16 cellular contexts compared by ENCODE assay signal in the genomic region with DNA sequence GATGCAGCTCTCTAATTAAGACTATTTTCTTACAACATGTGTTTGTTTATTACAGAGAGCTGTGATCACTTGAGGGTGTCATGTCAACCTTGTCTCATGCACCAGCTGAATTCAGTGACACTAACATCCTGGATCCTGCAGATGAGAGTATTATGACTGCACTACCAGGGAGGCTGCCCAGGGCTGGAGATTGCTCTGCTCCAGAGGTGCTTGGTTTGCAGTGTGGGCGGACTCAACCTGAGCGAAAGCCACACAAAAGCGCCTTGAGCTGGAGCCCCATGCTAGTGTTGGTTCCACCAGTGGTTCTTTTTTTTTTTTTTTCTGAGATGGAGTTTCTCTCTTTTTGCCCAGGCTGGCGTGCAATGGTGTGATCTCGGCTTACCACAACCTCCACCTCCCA. TPM values are rescaled to one million over a fixed set of nuclear protein-coding genes. Genes with fewer than 3 reads are reported as not detected.
A peak's percentile ranks its signal among the peaks of the same experiment; 100 is the strongest.
DNase-seq lines count a peak whose midpoint lies in the region; ATAC-seq lines count a peak whose summit lies in the region.
"Had no signal": no experiment of that assay in that cellular context is flagged by ENCODE, and none has a peak within 500 bp of the region (broad histone marks: within the 10 kb centered on the region; RNA-seq: fewer than 3 reads in every experiment).

No MANE protein-coding gene starts in this region.

- CTCF ChIA-PET in activated CD4-positive, alpha-beta T cell treated with anti-CD3 and anti-CD28 coated beads, Interleukin-2, amount 10 ng/mL, durations not matched to agents 7 days and 5 days (lab: Charles Lee): interaction anchor here (0.5 kb wide), 1 partner anchor 130 kb away, joined by 3 read pairs; no protein-coding TSS in a partner anchor
- CTCF ChIA-PET in activated naive CD4-positive, alpha-beta T cell treated with anti-CD3 and anti-CD28 coated beads, Interleukin-2, amount 10 ng/mL, durations not matched to agents 7 days and 5 days (lab: Charles Lee): no interaction called here

- peaks cover 13% of the 10 kb centered on the region for H3K4me1 Mint-ChIP-seq in activated CD4-positive, alpha-beta T cell treated with anti-CD3 and anti-CD28 coated beads, Interleukin-2, amount 10 ng/mL, durations not matched to agents 7 days and 5 days
- H3K4me1 Mint-ChIP-seq in activated naive CD4-positive, alpha-beta T cell treated with anti-CD3 and anti-CD28 coated beads, Interleukin-2, amount 10 ng/mL, durations not matched to agents 7 days and 5 days: peaks cover 4% of the 10 kb centered on the region
- H3K4me1 Mint-ChIP-seq in activated naive CD8-positive, alpha-beta T cell treated with anti-CD3 and anti-CD28 coated beads for 36 hours: peaks cover 5% of the 10 kb centered on the region
- H3K4me1 Mint-ChIP-seq: CD14-positive monocyte had no signal

- DNase-seq in activated CD4-positive, alpha-beta T cell treated with anti-CD3 and anti-CD28 coated beads, Interleukin-2, amount 10 ng/mL, durations not matched to agents 7 days and 5 days: peak; percentile 35
- DNase-seq in activated CD4-positive, alpha-beta T cell treated with anti-CD3 and anti-CD28 coated beads for 48 hours: no peak
- DNase-seq in activated naive CD4-positive, alpha-beta T cell treated with anti-CD3 and anti-CD28 coated beads, Interleukin-2, amount 10 ng/mL, durations not matched to agents 7 days and 5 days: peak; percentile 26
- DNase-seq in activated naive CD4-positive, alpha-beta T cell (lab: John Stamatoyannopoulos, UW): no peak
- DNase-seq in activated naive CD8-positive, alpha-beta T cell treated with anti-CD3 and anti-CD28 coated beads for 36 hours: peak; percentile 47
- peak; percentile 24 for DNase-seq in stimulated activated naive CD8-positive, alpha-beta T cell treated with anti-CD3 and anti-CD28 coated beads, Interleukin-15, Interleukin-2, amounts not matched to agents 100 U/mL and 50 U/mL, for 24 hours
- no peak for DNase-seq in NCI-H526 treated with DMSO at 0.1 percent for 48 hours (lab: John Stamatoyannopoulos, UW)
- no peak for DNase-seq in NCI-H226
- DNase-seq: 8988T; Calu3; CD4-positive, alpha-beta memory T cell; DMS 273 treated with DMSO at 0.1 percent for 48 hours; DMS53; GDM1; GM23248 had no signal

- peaks cover 15% of the 10 kb centered on the region for H3K36me3 Mint-ChIP-seq in activated CD4-positive, alpha-beta T cell treated with anti-CD3 and anti-CD28 coated beads, Interleukin-2, amount 10 ng/mL, durations not matched to agents 7 days and 5 days (ENCODE audit: low read depth)
- H3K36me3 Mint-ChIP-seq in activated naive CD4-positive, alpha-beta T cell treated with anti-CD3 and anti-CD28 coated beads, Interleukin-2, amount 10 ng/mL, durations not matched to agents 7 days and 5 days: peaks cover 12% of the 10 kb centered on the region
- peaks cover 5% of the 10 kb centered on the region for H3K36me3 Mint-ChIP-seq in activated naive CD8-positive, alpha-beta T cell treated with anti-CD3 and anti-CD28 coated beads for 36 hours
- H3K36me3 Mint-ChIP-seq: CD14-positive monocyte had no signal

- no peaks in the 10 kb centered on the region for H3K27me3 Mint-ChIP-seq in activated CD4-positive, alpha-beta T cell treated with anti-CD3 and anti-CD28 coated beads, Interleukin-2, amount 10 ng/mL, durations not matched to agents 7 days and 5 days
- H3K27me3 Mint-ChIP-seq in activated naive CD4-positive, alpha-beta T cell treated with anti-CD3 and anti-CD28 coated beads, Interleukin-2, amount 10 ng/mL, durations not matched to agents 7 days and 5 days: no peaks in the 10 kb centered on the region
- no peaks in the 10 kb centered on the region for H3K27me3 Mint-ChIP-seq in activated naive CD8-positive, alpha-beta T cell treated with anti-CD3 and anti-CD28 coated beads for 36 hours
- H3K27me3 Mint-ChIP-seq: CD4-positive, alpha-beta memory T cell had no signal

- no peak overlapping the region for H3K4me3 Mint-ChIP-seq in activated CD4-positive, alpha-beta T cell treated with anti-CD3 and anti-CD28 coated beads, Interleukin-2, amount 10 ng/mL, durations not matched to agents 7 days and 5 days
- H3K4me3 Mint-ChIP-seq in activated naive CD4-positive, alpha-beta T cell treated with anti-CD3 and anti-CD28 coated beads, Interleukin-2, amount 10 ng/mL, durations not matched to agents 7 days and 5 days: no peak overlapping the region
- H3K4me3 Mint-ChIP-seq in activated naive CD8-positive, alpha-beta T cell treated with anti-CD3 and anti-CD28 coated beads for 36 hours: no peak overlapping the region
- H3K4me3 Mint-ChIP-seq: CD14-positive monocyte; CD4-positive, alpha-beta memory T cell had no signal

- peak; percentile 71 for ATAC-seq in stimulated activated naive CD8-positive, alpha-beta T cell treated with anti-CD3 and anti-CD28 coated beads, Interleukin-15, Interleukin-2, amounts not matched to agents 100 U/mL and 50 U/mL, for 24 hours

- POLR2A ChIA-PET in activated CD4-positive, alpha-beta T cell treated with anti-CD3 and anti-CD28 coated beads, Interleukin-2, amount 10 ng/mL, durations not matched to agents 7 days and 5 days (lab: Charles Lee): no interaction called here

- H3K27ac Mint-ChIP-seq in activated CD4-positive, alpha-beta T cell treated with anti-CD3 and anti-CD28 coated beads, Interleukin-2, amount 10 ng/mL, durations not matched to agents 7 days and 5 days: no peak overlapping the region
- no peak overlapping the region for H3K27ac Mint-ChIP-seq in activated naive CD4-positive, alpha-beta T cell treated with anti-CD3 and anti-CD28 coated beads, Interleukin-2, amount 10 ng/mL, durations not matched to agents 7 days and 5 days
- H3K27ac Mint-ChIP-seq in activated naive CD8-positive, alpha-beta T cell treated with anti-CD3 and anti-CD28 coated beads for 36 hours: no peak overlapping the region
- H3K27ac Mint-ChIP-seq: CD14-positive monocyte had no signal

- peaks cover 4% of the 10 kb centered on the region for H3K9me3 Mint-ChIP-seq in activated CD4-positive, alpha-beta T cell treated with anti-CD3 and anti-CD28 coated beads, Interleukin-2, amount 10 ng/mL, durations not matched to agents 7 days and 5 days
- peaks cover 7% of the 10 kb centered on the region for H3K9me3 Mint-ChIP-seq in activated naive CD4-positive, alpha-beta T cell treated with anti-CD3 and anti-CD28 coated beads, Interleukin-2, amount 10 ng/mL, durations not matched to agents 7 days and 5 days
- H3K9me3 Mint-ChIP-seq in activated naive CD8-positive, alpha-beta T cell treated with anti-CD3 and anti-CD28 coated beads for 36 hours: peaks cover 6% of the 10 kb centered on the region

RNA-seq across cellular contexts. Expression of gene ATXN7L1, which starts 33.8 kb away (rescaled TPM):
- 10 to 100 TPM; 23.8 to 25.4 TPM for total RNA-seq in activated CD4-positive, alpha-beta T cell treated with anti-CD3 and anti-CD28 coated beads, Interleukin-2, amount 10 ng/mL, durations not matched to agents 7 days and 5 days
- 1 to 10 TPM; 3.7 to 4.4 TPM for total RNA-seq in activated naive CD8-positive, alpha-beta T cell treated with anti-CD3 and anti-CD28 coated beads for 36 hours

RNA-seq across cellular contexts. Expression of gene CDHR3, which starts 52.9 kb away (rescaled TPM):
- total RNA-seq in activated CD4-positive, alpha-beta T cell treated with anti-CD3 and anti-CD28 coated beads, Interleukin-2, amount 10 ng/mL, durations not matched to agents 7 days and 5 days: 1 to 10 TPM; 2.7 to 3.7 TPM
- under 1 TPM in 1 of 2 experiments, not detected in 1; 0.38 TPM for total RNA-seq in activated naive CD8-positive, alpha-beta T cell treated with anti-CD3 and anti-CD28 coated beads for 36 hours

Comparison
In these comparisons a context has a peak if more than half of its experiments do, and no peak if none do; other contexts are left out.
1. DNase-seq: peak in activated CD4-positive, alpha-beta T cell treated with anti-CD3 and anti-CD28 coated beads, Interleukin-2, amount 10 ng/mL, durations not matched to agents 7 days and 5 days (single experiment), activated naive CD4-positive, alpha-beta T cell treated with anti-CD3 and anti-CD28 coated beads, Interleukin-2, amount 10 ng/mL, durations not matched to agents 7 days and 5 days (single experiment), activated naive CD8-positive, alpha-beta T cell treated with anti-CD3 and anti-CD28 coated beads for 36 hours (single experiment) and stimulated activated naive CD8-positive, alpha-beta T cell treated with anti-CD3 and anti-CD28 coated beads, Interleukin-15, Interleukin-2, amounts not matched to agents 100 U/mL and 50 U/mL, for 24 hours (single experiment); none in activated CD4-positive, alpha-beta T cell treated with anti-CD3 and anti-CD28 coated beads for 48 hours (single experiment), activated naive CD4-positive, alpha-beta T cell (0 of 4), NCI-H526 treated with DMSO at 0.1 percent for 48 hours (single experiment) and NCI-H226 (single experiment).
2. RNA of gene ATXN7L1, which starts 33.8 kb away (total RNA-seq): 23.8 to 25.4 TPM in activated CD4-positive, alpha-beta T cell treated with anti-CD3 and anti-CD28 coated beads, Interleukin-2, amount 10 ng/mL, durations not matched to agents 7 days and 5 days; 3.7 to 4.4 TPM in activated naive CD8-positive, alpha-beta T cell treated with anti-CD3 and anti-CD28 coated beads for 36 hours; every median in the first group is over 4 times any median in the second.